25 cellular contexts compared by ENCODE assay signal in the genomic region with DNA sequence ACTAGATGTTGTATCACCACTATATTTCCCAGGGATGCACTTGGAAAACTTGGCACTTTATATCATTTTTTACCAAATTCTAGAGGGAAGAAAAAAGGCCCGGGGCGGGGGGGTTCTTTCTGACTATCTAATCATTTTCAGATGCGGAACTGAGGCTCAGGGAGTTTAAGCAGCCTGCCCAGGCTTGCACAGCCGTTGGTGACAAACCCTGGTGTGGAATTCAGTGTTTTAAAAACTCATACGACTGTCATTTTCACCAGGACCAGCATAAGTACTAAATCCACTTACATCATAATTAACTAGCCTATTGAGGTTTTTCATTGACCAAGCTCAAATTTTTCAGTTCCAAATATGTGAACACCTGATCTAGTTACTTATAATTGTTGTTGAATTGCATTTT.
"Had no signal": no experiment of that assay in that cellular context is flagged by ENCODE, and none has a peak within 500 bp of the region (broad histone marks: within the 10 kb centered on the region; RNA-seq: fewer than 3 reads in every experiment).

No MANE protein-coding gene starts in this region.

- H3K9ac ChIP-seq: parathyroid adenoma had no signal

- H3K27ac ChIP-seq: left ventricle myocardium inferior, parathyroid adenoma, psoas muscle, sigmoid colon, spleen, tibial nerve, uterus had no signal

- H3K4me3 Mint-ChIP-seq: immature natural killer cell; memory B cell; naive thymus-derived CD8-positive, alpha-beta T cell; nephron; neural crest cell; stimulated activated memory B cell treated with anti-CD40 and anti-IgM and Interleukin-4, amounts not matched to agents 10 μg/mL and 1 μg/mL and 100 μg/mL, for 72 hours; stimulated activated naive CD8-positive, alpha-beta T cell treated with anti-CD3 and anti-CD28 coated beads, Interleukin-15, amount 100 ng/mL, for 72 hours; type B pancreatic cell had no signal

- H3K9me3 ChIP-seq: left ventricle myocardium inferior, psoas muscle, sigmoid colon, tibial nerve, uterus had no signal

- H3K9me3 Mint-ChIP-seq: neural crest cell; stimulated activated memory B cell treated with anti-CD40 and anti-IgM and Interleukin-4, amounts not matched to agents 10 μg/mL and 1 μg/mL and 100 μg/mL, for 72 hours; stimulated activated naive CD8-positive, alpha-beta T cell treated with anti-CD3 and anti-CD28 coated beads, Interleukin-15, amount 100 ng/mL, for 72 hours; type B pancreatic cell had no signal

- H3K36me3 Mint-ChIP-seq: immature natural killer cell; memory B cell; naive thymus-derived CD8-positive, alpha-beta T cell; stimulated activated memory B cell treated with anti-CD40 and anti-IgM and Interleukin-4, amounts not matched to agents 10 μg/mL and 1 μg/mL and 100 μg/mL, for 72 hours had no signal

- H3K27ac Mint-ChIP-seq: immature natural killer cell; memory B cell; naive thymus-derived CD8-positive, alpha-beta T cell; stimulated activated memory B cell treated with anti-CD40 and anti-IgM and Interleukin-4, amounts not matched to agents 10 μg/mL and 1 μg/mL and 100 μg/mL, for 72 hours; stimulated activated naive CD8-positive, alpha-beta T cell treated with anti-CD3 and anti-CD28 coated beads, Interleukin-15, amount 100 ng/mL, for 72 hours; type B pancreatic cell had no signal

- H3K27me3 ChIP-seq: sigmoid colon, spleen, tibial nerve, uterus had no signal

- H3K36me3 ChIP-seq: left ventricle myocardium inferior, sigmoid colon, spleen, tibial nerve, uterus had no signal

- H2AFZ ChIP-seq: parathyroid adenoma had no signal

- H3K4me3 ChIP-seq: left ventricle myocardium inferior, lung, psoas muscle, sigmoid colon, spleen, tibial nerve, uterus had no signal

- H3K79me2 ChIP-seq: parathyroid adenoma had no signal

- H3K4me1 Mint-ChIP-seq: immature natural killer cell; memory B cell; naive thymus-derived CD8-positive, alpha-beta T cell; neural crest cell; stimulated activated memory B cell treated with anti-CD40 and anti-IgM and Interleukin-4, amounts not matched to agents 10 μg/mL and 1 μg/mL and 100 μg/mL, for 72 hours; stimulated activated naive CD8-positive, alpha-beta T cell treated with anti-CD3 and anti-CD28 coated beads, Interleukin-15, amount 100 ng/mL, for 72 hours had no signal

- H3K4me1 ChIP-seq: parathyroid adenoma, psoas muscle, sigmoid colon, spleen, tibial nerve, uterus had no signal

- DNase-seq: hypothalamus; immature natural killer cell; left ventricle myocardium inferior; naive thymus-derived CD8-positive, alpha-beta T cell; nucleus accumbens; psoas muscle; sigmoid colon; small intestine; spleen; stimulated activated CD4-positive, alpha-beta T cell treated with anti-CD3 and anti-CD28 coated beads, Interleukin-1b, Interleukin-23, amount 100 ng/mL, for 48 hours; stimulated activated CD4-positive, alpha-beta T cell treated with anti-CD3 and anti-CD28 coated beads, Interleukin-2, amount 100 ng/mL, for 48 hours; stimulated activated CD4-positive, alpha-beta T cell treated with anti-CD3 and anti-CD28 coated beads, Interleukin-4, amount 100 ng/mL, for 4 hours; stimulated activated CD8-positive, alpha-beta memory T cell treated with anti-CD3 and anti-CD28 coated beads, Interleukin-4, amount 100 ng/mL, for 48 hours; stimulated activated naive CD4-positive, alpha-beta T cell treated with Interleukin-2 at 50 U/mL for 16 hours; stimulated activated naive CD8-positive, alpha-beta T cell treated with anti-CD3 and anti-CD28 coated beads, Interleukin-15, amount 100 ng/mL, for 72 hours; substantia nigra; uterus had no signal

- H3K27me3 Mint-ChIP-seq: stimulated activated memory B cell treated with anti-CD40 and anti-IgM and Interleukin-4, amounts not matched to agents 10 μg/mL and 1 μg/mL and 100 μg/mL, for 72 hours; stimulated activated naive CD8-positive, alpha-beta T cell treated with anti-CD3 and anti-CD28 coated beads, Interleukin-15, amount 100 ng/mL, for 72 hours; type B pancreatic cell had no signal
